ENCODE assay signal across 21 cellular contexts in genomic region chr11:73338279-73338678, GRCh38. TPM values are rescaled to one million over a fixed set of nuclear protein-coding genes. Genes with fewer than 3 reads are reported as not detected.
DNase-seq lines count a peak whose midpoint lies in the region; ATAC-seq and TF ChIP-seq lines count a peak whose summit lies in the region.
"Had no signal": no experiment of that assay in that cellular context is flagged by ENCODE, and none has a peak within 500 bp of the region (broad histone marks: within the 10 kb centered on the region; RNA-seq: fewer than 3 reads in every experiment).

No MANE protein-coding gene starts in this region.

- CTCF ChIA-PET in A673 (lab: Charles Lee), result interaction anchor here (2.1 kb wide), 1 partner anchor 13 kb away, joined by 12 read pairs; no protein-coding TSS in a partner anchor

- peaks cover 25 to 47% (median 34%) of the 10 kb centered on the region in 10 experiments for H3K4me1 ChIP-seq in BLaER1 treated with 17β-estradiol and CSF1 and Interleukin-3, amounts not matched to agents 10 nM and 100 nM
- peaks cover 28% of the 10 kb centered on the region for H3K4me1 ChIP-seq in rectal smooth muscle tissue (ENCODE audit: control insufficient read depth, insufficient read depth, low read length)
- peaks cover 0 to 99% (median 74%) of the 10 kb centered on the region in 4 donors for H3K4me1 ChIP-seq in tibial artery
- H3K4me1 ChIP-seq in A673 (ENCODE audit: insufficient read depth, low read length, poor library complexity, severe bottlenecking), result peaks cover 18% of the 10 kb centered on the region

- ATAC-seq in GM19467 (IDR thresholded peaks at IDR 0.05; ENCODE audit: unreplicated experiment), result no peak
- ATAC-seq: K562 had no signal

- no peak overlapping the region for H3K4me3 Mint-ChIP-seq in dendritic cell treated with granulocyte-macrophage colony-stimulating factor and Interleukin-4, amounts not matched to agents 40 ng/mL and 50 ng/mL, for 4 days
- H3K4me3 Mint-ChIP-seq: CD14-positive monocyte had no signal

- H3K27ac ChIP-seq in BLaER1 treated with 17β-estradiol and CSF1 and Interleukin-3, amounts not matched to agents 10 nM and 100 nM, result peak overlapping the region in 2 of 11 experiments; percentile 17 to 30; a peak in 1 of 22 replicates
- H3K27ac ChIP-seq in rectal smooth muscle tissue (ENCODE audit: low read depth, low read length) (peak overlapping the region; percentile 68), tibial artery (peak overlapping the region; percentile 37 to 52), A673 (ENCODE audit: low read depth, low read length, poor library complexity, severe bottlenecking) (no peak overlapping the region)

- no peaks in the 10 kb centered on the region for H3K36me3 ChIP-seq in BLaER1 treated with 17β-estradiol and CSF1 and Interleukin-3, amounts not matched to agents 10 nM and 100 nM
- H3K36me3 ChIP-seq in rectal smooth muscle tissue (ENCODE audit: control insufficient read depth, insufficient read depth, low read length), result no peaks in the 10 kb centered on the region
- peaks cover 0 to 6% (median 0%) of the 10 kb centered on the region in 3 donors for H3K36me3 ChIP-seq in tibial artery
- no peaks in the 10 kb centered on the region for H3K36me3 ChIP-seq in A673 (ENCODE audit: insufficient read depth, low read length, poor library complexity, severe bottlenecking)

- H3K27me3 ChIP-seq in BLaER1 treated with 17β-estradiol and CSF1 and Interleukin-3, amounts not matched to agents 10 nM and 100 nM, result no peaks in the 10 kb centered on the region
- H3K27me3 ChIP-seq in rectal smooth muscle tissue (ENCODE audit: control insufficient read depth, insufficient read depth, low read length) (no peaks in the 10 kb centered on the region), tibial artery (no peaks in the 10 kb centered on the region), A673 (replicated peaks; ENCODE audit: insufficient read depth, low read depth, low read length, poor library complexity) (no peaks in the 10 kb centered on the region)

- TF ChIP-seq CTCF in tibial artery (IDR thresholded peaks at IDR 0.05), result no peak
- no peak for TF ChIP-seq CTCF in A673 (conservative IDR thresholded peaks at IDR 0.05; ENCODE audit: low read depth, low read length)

- no peak overlapping the region for H3K4me3 ChIP-seq in BLaER1 treated with 17β-estradiol and CSF1 and Interleukin-3, amounts not matched to agents 10 nM and 100 nM
- H3K4me3 ChIP-seq in rectal smooth muscle tissue (ENCODE audit: low read length) (no peak overlapping the region), tibial artery (no peak overlapping the region), A673 (ENCODE audit: low read depth, low read length, poor library complexity, severe bottlenecking) (no peak overlapping the region)
- H3K4me3 ChIP-seq: K562 had no signal

- POLR2A ChIA-PET in A673 (lab: Charles Lee; ENCODE audit: low non-redundant PET), result no interaction called here

- DNase-seq in tibial artery (no peak), dedifferentiated amniotic fluid mesenchymal stem cell (ENCODE audit: extremely low spot score) (no peak), A673 (ENCODE audit: low spot score) (no peak)
- DNase-seq: Calu3, DMS79 treated with DMSO at 0.1 percent for 48 hours, GF-D8, Kasumi-1, MV-4-11, NCI-H1105, NCI-H146, NCI-H1930, NCI-H446, NCI-H524 treated with DMSO at 0.1 percent for 48 hours, NCI-H774, SK-N-SH had no signal

- H3K27ac Mint-ChIP-seq in dendritic cell treated with granulocyte-macrophage colony-stimulating factor and Interleukin-4, amounts not matched to agents 40 ng/mL and 50 ng/mL, for 4 days, result peak overlapping the region; percentile 7
- H3K27ac Mint-ChIP-seq: CD14-positive monocyte had no signal

- H3K9me3 Mint-ChIP-seq in dendritic cell treated with granulocyte-macrophage colony-stimulating factor and Interleukin-4, amounts not matched to agents 40 ng/mL and 50 ng/mL, for 4 days, result no peaks in the 10 kb centered on the region

- H3K9me3 ChIP-seq in BLaER1 treated with 17β-estradiol and CSF1 and Interleukin-3, amounts not matched to agents 10 nM and 100 nM (replicated peaks in 1 of 11), result no peaks in the 10 kb centered on the region
- H3K9me3 ChIP-seq in tibial artery (no peaks in the 10 kb centered on the region), A673 (ENCODE audit: low read depth, low read length, poor library complexity, severe bottlenecking) (no peaks in the 10 kb centered on the region)
- H3K9me3 ChIP-seq: SK-N-SH had no signal

- H3K4me2 ChIP-seq in BLaER1 treated with 17β-estradiol and CSF1 and Interleukin-3, amounts not matched to agents 10 nM and 100 nM, result peak overlapping the region in 8 of 11 experiments; percentile 3 to 57 (median 42); a peak in 15 of 22 replicates
- H3K4me2 ChIP-seq: SK-N-SH had no signal

- H3K9ac ChIP-seq in BLaER1 treated with 17β-estradiol and CSF1 and Interleukin-3, amounts not matched to agents 10 nM and 100 nM, result peak overlapping the region in 4 of 11 experiments; percentile 11 to 30 (median 16); a peak in 4 of 22 replicates
- no peak overlapping the region for H3K9ac ChIP-seq in rectal smooth muscle tissue (ENCODE audit: low read length)
- H3K9ac ChIP-seq: SK-N-SH had no signal

- H3K4me1 Mint-ChIP-seq in dendritic cell treated with granulocyte-macrophage colony-stimulating factor and Interleukin-4, amounts not matched to agents 40 ng/mL and 50 ng/mL, for 4 days (ENCODE audit: low read depth), result peaks cover 12% of the 10 kb centered on the region

- H4K20me1 ChIP-seq in BLaER1 treated with 17β-estradiol and CSF1 and Interleukin-3, amounts not matched to agents 10 nM and 100 nM, result no peaks in the 10 kb centered on the region; a peak in 1 of 22 replicates

- peaks cover 14% of the 10 kb centered on the region for H3K27me3 Mint-ChIP-seq in dendritic cell treated with granulocyte-macrophage colony-stimulating factor and Interleukin-4, amounts not matched to agents 40 ng/mL and 50 ng/mL, for 4 days

- BruUV-seq in A673 (replicated peaks; lab: Mats Ljungman, UMichigan), result no TSS peak

- intact Hi-C loops in dendritic cell treated with granulocyte-macrophage colony-stimulating factor and Interleukin-4, amounts not matched to agents 40 ng/mL and 50 ng/mL, for 4 days (cut with micrococcal nuclease), result loop anchor here (5.0 kb wide), 1 partner anchor 41 kb away; no protein-coding TSS in a partner anchor
- intact Hi-C loops in tibial artery (cut with DNase I; ENCODE audit: low total_unique reads), result loop anchor here (5.0 kb wide), 1 partner anchor 41 kb away; no protein-coding TSS in a partner anchor
- intact Hi-C loops in A673 (cut with micrococcal nuclease; ENCODE audit: unreplicated experiment), result loop anchor here (5.0 kb wide), 1 partner anchor 506 kb away; no protein-coding TSS in a partner anchor

- H3K36me3 Mint-ChIP-seq in dendritic cell treated with granulocyte-macrophage colony-stimulating factor and Interleukin-4, amounts not matched to agents 40 ng/mL and 50 ng/mL, for 4 days (ENCODE audit: low read depth), result no peaks in the 10 kb centered on the region
- H3K36me3 Mint-ChIP-seq: CD14-positive monocyte had no signal

RNA-seq across cellular contexts. Expression of gene ARHGEF17, which starts 30.2 kb away (rescaled TPM):
- 24.0 and 32.0 TPM in 2 replicates for total RNA-seq in A673 (2021)

RNA-seq across cellular contexts. Expression of gene RELT, which starts 37.9 kb away (rescaled TPM):
- 16.2 and 20.9 TPM in 2 replicates for total RNA-seq in A673 (2021)
